In the genomic region with DNA sequence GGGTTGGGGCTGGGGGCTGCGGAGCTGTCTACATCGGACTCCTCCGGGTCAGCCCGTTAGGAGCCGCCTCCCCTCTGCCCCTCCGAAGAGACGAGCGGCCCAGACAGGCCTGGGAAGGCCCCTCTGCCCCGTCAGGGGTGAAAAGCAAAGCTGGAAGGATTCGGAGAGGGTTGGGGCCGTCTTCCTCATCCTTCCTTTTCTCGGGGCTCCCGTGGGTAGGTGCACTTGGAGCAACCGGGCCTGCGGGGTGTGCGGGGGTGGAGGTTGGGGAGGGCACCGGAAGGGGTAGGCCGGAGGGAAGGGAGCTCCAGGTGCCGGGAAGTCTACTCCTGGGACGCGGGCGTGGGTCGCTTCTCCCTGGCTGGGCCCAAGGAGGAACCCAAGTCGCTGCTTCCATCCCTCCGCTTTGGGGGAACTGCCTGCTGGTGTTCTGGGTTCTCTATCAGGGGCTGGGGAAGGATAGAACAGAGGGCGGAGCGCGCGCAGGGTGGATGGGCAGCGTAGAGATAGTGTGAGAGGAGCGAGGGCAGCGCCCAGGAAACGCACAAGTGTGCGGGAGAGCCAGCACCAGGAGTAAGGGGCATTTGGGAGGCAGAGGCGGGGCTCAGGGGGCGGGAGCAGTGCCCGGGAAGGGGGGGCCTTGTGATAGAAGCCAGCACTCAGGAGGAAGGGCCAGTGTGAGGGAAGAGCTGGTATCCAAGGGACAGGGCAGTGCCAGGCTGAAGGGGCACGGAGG, we compare ENCODE assay signal across 1 cellular context.
TF ChIP-seq lines count a peak whose summit lies in the region.

No MANE protein-coding gene starts in this region.

TF ChIP-seq in GM12878, 131 proteins besides CTCF, POLR2A, EP300 and RAD21 (continues in another document):
- no peak for TF ChIP-seq CREM (IDR thresholded peaks at IDR 0.05; ENCODE audit: low read depth)
- TF ChIP-seq POLR2AphosphoS2 (IDR thresholded peaks at IDR 0.05; ENCODE audit: low read depth, low read length) = no peak
- no peak for TF ChIP-seq ASH2L (IDR thresholded peaks at IDR 0.05; ENCODE audit: borderline replicate concordance, low read depth)
- TF ChIP-seq MEF2A (IDR thresholded peaks at IDR 0.05; ENCODE audit: insufficient read depth, low read depth, low read length) = no peak
- no peak for TF ChIP-seq HDGF (IDR thresholded peaks at IDR 0.05)
- TF ChIP-seq, protein P1, sequence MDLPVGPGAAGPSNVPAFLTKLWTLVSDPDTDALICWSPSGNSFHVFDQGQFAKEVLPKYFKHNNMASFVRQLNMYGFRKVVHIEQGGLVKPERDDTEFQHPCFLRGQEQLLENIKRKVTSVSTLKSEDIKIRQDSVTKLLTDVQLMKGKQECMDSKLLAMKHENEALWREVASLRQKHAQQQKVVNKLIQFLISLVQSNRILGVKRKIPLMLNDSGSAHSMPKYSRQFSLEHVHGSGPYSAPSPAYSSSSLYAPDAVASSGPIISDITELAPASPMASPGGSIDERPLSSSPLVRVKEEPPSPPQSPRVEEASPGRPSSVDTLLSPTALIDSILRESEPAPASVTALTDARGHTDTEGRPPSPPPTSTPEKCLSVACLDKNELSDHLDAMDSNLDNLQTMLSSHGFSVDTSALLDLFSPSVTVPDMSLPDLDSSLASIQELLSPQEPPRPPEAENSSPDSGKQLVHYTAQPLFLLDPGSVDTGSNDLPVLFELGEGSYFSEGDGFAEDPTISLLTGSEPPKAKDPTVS (IDR thresholded peaks at IDR 0.05; ENCODE audit: low read depth, low read length) = no peak
- no peak for TF ChIP-seq NBN (IDR thresholded peaks at IDR 0.05)
- TF ChIP-seq NR2F1 (conservative IDR thresholded peaks at IDR 0.05) = 0 out of 2 replicates have a peak, but pooled peaks have one; percentile 1
- TF ChIP-seq, protein P2, sequence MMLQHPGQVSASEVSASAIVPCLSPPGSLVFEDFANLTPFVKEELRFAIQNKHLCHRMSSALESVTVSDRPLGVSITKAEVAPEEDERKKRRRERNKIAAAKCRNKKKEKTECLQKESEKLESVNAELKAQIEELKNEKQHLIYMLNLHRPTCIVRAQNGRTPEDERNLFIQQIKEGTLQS (IDR thresholded peaks at IDR 0.05; ENCODE audit: borderline replicate concordance, extremely low read depth, low read depth, low read length) = no peak
- no peak for TF ChIP-seq BCL11A (IDR thresholded peaks at IDR 0.05; ENCODE audit: low read depth, low read length)
- TF ChIP-seq BRCA1 (IDR thresholded peaks at IDR 0.05; ENCODE audit: low read depth, low read length) = no peak
- TF ChIP-seq CHD2 (IDR thresholded peaks at IDR 0.05; ENCODE audit: borderline replicate concordance, low read depth, low read length) = no peak
- TF ChIP-seq SIN3A (IDR thresholded peaks at IDR 0.05; ENCODE audit: low read depth, low read length) = 0 out of 2 replicates have a peak, but pooled peaks have one; percentile 25
- TF ChIP-seq, protein P3, sequence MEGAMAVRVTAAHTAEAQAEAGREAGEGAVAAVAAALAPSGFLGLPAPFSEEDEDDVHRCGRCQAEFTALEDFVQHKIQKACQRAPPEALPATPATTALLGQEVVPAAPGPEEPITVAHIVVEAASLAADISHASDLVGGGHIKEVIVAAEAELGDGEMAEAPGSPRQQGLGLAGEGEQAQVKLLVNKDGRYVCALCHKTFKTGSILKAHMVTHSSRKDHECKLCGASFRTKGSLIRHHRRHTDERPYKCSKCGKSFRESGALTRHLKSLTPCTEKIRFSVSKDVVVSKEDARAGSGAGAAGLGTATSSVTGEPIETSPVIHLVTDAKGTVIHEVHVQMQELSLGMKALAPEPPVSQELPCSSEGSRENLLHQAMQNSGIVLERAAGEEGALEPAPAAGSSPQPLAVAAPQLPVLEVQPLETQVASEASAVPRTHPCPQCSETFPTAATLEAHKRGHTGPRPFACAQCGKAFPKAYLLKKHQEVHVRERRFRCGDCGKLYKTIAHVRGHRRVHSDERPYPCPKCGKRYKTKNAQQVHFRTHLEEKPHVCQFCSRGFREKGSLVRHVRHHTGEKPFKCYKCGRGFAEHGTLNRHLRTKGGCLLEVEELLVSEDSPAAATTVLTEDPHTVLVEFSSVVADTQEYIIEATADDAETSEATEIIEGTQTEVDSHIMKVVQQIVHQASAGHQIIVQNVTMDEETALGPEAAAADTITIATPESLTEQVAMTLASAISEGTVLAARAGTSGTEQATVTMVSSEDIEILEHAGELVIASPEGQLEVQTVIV (IDR thresholded peaks at IDR 0.05; ENCODE audit: borderline replicate concordance, partially characterized antibody) = no peak
- no peak for TF ChIP-seq IRF4 (IDR thresholded peaks at IDR 0.05; ENCODE audit: low read depth, low read length)
- TF ChIP-seq NFYA (IDR thresholded peaks at IDR 0.05; ENCODE audit: borderline replicate concordance, low read depth, low read length) = no peak
- 0 out of 2 replicates have a peak, but pooled peaks have one; percentile 26 for TF ChIP-seq EED (IDR thresholded peaks at IDR 0.05; ENCODE audit: low read depth)
- no peak for TF ChIP-seq CBX5 (IDR thresholded peaks at IDR 0.05; ENCODE audit: low read depth)
- TF ChIP-seq NR2C1 (IDR thresholded peaks at IDR 0.05) = no peak
- TF ChIP-seq, protein P4, sequence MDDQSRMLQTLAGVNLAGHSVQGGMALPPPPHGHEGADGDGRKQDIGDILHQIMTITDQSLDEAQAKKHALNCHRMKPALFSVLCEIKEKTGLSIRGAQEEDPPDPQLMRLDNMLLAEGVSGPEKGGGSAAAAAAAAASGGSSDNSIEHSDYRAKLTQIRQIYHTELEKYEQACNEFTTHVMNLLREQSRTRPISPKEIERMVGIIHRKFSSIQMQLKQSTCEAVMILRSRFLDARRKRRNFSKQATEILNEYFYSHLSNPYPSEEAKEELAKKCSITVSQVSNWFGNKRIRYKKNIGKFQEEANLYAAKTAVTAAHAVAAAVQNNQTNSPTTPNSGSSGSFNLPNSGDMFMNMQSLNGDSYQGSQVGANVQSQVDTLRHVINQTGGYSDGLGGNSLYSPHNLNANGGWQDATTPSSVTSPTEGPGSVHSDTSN (IDR thresholded peaks at IDR 0.05; ENCODE audit: insufficient replicate concordance, low read depth, low read length) = no peak
- TF ChIP-seq NFXL1 (IDR thresholded peaks at IDR 0.05; ENCODE audit: borderline replicate concordance) = no peak
- TF ChIP-seq, protein P5, sequence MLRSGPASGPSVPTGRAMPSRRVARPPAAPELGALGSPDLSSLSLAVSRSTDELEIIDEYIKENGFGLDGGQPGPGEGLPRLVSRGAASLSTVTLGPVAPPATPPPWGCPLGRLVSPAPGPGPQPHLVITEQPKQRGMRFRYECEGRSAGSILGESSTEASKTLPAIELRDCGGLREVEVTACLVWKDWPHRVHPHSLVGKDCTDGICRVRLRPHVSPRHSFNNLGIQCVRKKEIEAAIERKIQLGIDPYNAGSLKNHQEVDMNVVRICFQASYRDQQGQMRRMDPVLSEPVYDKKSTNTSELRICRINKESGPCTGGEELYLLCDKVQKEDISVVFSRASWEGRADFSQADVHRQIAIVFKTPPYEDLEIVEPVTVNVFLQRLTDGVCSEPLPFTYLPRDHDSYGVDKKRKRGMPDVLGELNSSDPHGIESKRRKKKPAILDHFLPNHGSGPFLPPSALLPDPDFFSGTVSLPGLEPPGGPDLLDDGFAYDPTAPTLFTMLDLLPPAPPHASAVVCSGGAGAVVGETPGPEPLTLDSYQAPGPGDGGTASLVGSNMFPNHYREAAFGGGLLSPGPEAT (IDR thresholded peaks at IDR 0.05; ENCODE audit: low read depth) = no peak
- TF ChIP-seq, protein P6, sequence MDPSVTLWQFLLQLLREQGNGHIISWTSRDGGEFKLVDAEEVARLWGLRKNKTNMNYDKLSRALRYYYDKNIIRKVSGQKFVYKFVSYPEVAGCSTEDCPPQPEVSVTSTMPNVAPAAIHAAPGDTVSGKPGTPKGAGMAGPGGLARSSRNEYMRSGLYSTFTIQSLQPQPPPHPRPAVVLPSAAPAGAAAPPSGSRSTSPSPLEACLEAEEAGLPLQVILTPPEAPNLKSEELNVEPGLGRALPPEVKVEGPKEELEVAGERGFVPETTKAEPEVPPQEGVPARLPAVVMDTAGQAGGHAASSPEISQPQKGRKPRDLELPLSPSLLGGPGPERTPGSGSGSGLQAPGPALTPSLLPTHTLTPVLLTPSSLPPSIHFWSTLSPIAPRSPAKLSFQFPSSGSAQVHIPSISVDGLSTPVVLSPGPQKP (IDR thresholded peaks at IDR 0.05; ENCODE audit: low read depth, low read length) = no peak
- TF ChIP-seq SRF (IDR thresholded peaks at IDR 0.05; ENCODE audit: low read depth in 2 of 2, low read length in 2 of 2) = no peak
- TF ChIP-seq, protein P7, sequence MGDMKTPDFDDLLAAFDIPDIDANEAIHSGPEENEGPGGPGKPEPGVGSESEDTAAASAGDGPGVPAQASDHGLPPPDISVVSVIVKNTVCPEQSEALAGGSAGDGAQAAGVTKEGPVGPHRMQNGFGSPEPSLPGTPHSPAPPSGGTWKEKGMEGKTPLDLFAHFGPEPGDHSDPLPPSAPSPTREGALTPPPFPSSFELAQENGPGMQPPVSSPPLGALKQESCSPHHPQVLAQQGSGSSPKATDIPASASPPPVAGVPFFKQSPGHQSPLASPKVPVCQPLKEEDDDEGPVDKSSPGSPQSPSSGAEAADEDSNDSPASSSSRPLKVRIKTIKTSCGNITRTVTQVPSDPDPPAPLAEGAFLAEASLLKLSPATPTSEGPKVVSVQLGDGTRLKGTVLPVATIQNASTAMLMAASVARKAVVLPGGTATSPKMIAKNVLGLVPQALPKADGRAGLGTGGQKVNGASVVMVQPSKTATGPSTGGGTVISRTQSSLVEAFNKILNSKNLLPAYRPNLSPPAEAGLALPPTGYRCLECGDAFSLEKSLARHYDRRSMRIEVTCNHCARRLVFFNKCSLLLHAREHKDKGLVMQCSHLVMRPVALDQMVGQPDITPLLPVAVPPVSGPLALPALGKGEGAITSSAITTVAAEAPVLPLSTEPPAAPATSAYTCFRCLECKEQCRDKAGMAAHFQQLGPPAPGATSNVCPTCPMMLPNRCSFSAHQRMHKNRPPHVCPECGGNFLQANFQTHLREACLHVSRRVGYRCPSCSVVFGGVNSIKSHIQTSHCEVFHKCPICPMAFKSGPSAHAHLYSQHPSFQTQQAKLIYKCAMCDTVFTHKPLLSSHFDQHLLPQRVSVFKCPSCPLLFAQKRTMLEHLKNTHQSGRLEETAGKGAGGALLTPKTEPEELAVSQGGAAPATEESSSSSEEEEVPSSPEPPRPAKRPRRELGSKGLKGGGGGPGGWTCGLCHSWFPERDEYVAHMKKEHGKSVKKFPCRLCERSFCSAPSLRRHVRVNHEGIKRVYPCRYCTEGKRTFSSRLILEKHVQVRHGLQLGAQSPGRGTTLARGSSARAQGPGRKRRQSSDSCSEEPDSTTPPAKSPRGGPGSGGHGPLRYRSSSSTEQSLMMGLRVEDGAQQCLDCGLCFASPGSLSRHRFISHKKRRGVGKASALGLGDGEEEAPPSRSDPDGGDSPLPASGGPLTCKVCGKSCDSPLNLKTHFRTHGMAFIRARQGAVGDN (IDR thresholded peaks at IDR 0.05) = no peak
- TF ChIP-seq, protein P8, sequence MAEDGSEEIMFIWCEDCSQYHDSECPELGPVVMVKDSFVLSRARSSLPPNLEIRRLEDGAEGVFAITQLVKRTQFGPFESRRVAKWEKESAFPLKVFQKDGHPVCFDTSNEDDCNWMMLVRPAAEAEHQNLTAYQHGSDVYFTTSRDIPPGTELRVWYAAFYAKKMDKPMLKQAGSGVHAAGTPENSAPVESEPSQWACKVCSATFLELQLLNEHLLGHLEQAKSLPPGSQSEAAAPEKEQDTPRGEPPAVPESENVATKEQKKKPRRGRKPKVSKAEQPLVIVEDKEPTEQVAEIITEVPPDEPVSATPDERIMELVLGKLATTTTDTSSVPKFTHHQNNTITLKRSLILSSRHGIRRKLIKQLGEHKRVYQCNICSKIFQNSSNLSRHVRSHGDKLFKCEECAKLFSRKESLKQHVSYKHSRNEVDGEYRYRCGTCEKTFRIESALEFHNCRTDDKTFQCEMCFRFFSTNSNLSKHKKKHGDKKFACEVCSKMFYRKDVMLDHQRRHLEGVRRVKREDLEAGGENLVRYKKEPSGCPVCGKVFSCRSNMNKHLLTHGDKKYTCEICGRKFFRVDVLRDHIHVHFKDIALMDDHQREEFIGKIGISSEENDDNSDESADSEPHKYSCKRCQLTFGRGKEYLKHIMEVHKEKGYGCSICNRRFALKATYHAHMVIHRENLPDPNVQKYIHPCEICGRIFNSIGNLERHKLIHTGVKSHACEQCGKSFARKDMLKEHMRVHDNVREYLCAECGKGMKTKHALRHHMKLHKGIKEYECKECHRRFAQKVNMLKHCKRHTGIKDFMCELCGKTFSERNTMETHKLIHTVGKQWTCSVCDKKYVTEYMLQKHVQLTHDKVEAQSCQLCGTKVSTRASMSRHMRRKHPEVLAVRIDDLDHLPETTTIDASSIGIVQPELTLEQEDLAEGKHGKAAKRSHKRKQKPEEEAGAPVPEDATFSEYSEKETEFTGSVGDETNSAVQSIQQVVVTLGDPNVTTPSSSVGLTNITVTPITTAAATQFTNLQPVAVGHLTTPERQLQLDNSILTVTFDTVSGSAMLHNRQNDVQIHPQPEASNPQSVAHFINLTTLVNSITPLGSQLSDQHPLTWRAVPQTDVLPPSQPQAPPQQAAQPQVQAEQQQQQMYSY (CRISPR knock-in tag; IDR thresholded peaks at IDR 0.05) = no peak
- TF ChIP-seq, protein P9, sequence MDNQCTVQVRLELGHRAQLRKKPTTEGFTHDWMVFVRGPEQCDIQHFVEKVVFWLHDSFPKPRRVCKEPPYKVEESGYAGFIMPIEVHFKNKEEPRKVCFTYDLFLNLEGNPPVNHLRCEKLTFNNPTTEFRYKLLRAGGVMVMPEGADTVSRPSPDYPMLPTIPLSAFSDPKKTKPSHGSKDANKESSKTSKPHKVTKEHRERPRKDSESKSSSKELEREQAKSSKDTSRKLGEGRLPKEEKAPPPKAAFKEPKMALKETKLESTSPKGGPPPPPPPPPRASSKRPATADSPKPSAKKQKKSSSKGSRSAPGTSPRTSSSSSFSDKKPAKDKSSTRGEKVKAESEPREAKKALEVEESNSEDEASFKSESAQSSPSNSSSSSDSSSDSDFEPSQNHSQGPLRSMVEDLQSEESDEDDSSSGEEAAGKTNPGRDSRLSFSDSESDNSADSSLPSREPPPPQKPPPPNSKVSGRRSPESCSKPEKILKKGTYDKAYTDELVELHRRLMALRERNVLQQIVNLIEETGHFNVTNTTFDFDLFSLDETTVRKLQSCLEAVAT (IDR thresholded peaks at IDR 0.05) = 0 out of 2 replicates have a peak, but pooled peaks have one; percentile 41
- TF ChIP-seq RB1 (IDR thresholded peaks at IDR 0.05; ENCODE audit: borderline replicate concordance) = no peak
- TF ChIP-seq KAT2A (conservative IDR thresholded peaks at IDR 0.05; ENCODE audit: control insufficient read depth, low read depth, low read length) = no peak
- TF ChIP-seq IKZF2 (IDR thresholded peaks at IDR 0.05) = peak; percentile 59 to 71; a peak in 3 of 4 replicates
- TF ChIP-seq MTA2 (IDR thresholded peaks at IDR 0.05; ENCODE audit: low read depth) = no peak
